8 cellular contexts compared by ENCODE assay signal in genomic region chr12:67268335-67268895, GRCh38. TPM values are rescaled to one million over a fixed set of nuclear protein-coding genes. Genes with fewer than 3 reads are reported as not detected.
DNase-seq lines count a peak whose midpoint lies in the region; ATAC-seq lines count a peak whose summit lies in the region.

No MANE protein-coding gene starts in this region.

- peak overlapping the region; percentile 84 to 95 (median 92) for H3K4me3 Mint-ChIP-seq in CD4-positive, CD25-positive, alpha-beta regulatory T cell

- no peaks in the 10 kb centered on the region for H3K36me3 ChIP-seq in CD4-positive, CD25-positive, alpha-beta regulatory T cell (ENCODE audit: control insufficient read depth, insufficient read depth, low read length)
- H3K36me3 ChIP-seq in endocrine pancreas (ENCODE audit: control insufficient read depth, insufficient read depth, low read length) (no peaks in the 10 kb centered on the region), mesodermal cell (ENCODE audit: control insufficient read depth, insufficient read depth, low read length) (peaks cover 9% of the 10 kb centered on the region)

- peaks cover 0 to 2% (median 0%) of the 10 kb centered on the region in 7 donors for H3K9me3 Mint-ChIP-seq in CD4-positive, CD25-positive, alpha-beta regulatory T cell

- no peaks in the 10 kb centered on the region for H3K27me3 ChIP-seq in CD4-positive, CD25-positive, alpha-beta regulatory T cell (ENCODE audit: control insufficient read depth, insufficient read depth, low read length)
- H3K27me3 ChIP-seq in endocrine pancreas (ENCODE audit: control insufficient read depth, insufficient read depth, low read length) = no peaks in the 10 kb centered on the region

- ATAC-seq in CD4-positive, CD25-positive, alpha-beta regulatory T cell (ENCODE audit: low read depth in 2 of 2) = peak; percentile 78 to 79
- ATAC-seq in GM19324 (IDR thresholded peaks at IDR 0.05; ENCODE audit: low FRiP score, unreplicated experiment) (peak; percentile 82), HG03469 (IDR thresholded peaks at IDR 0.05; ENCODE audit: unreplicated experiment) (peak; percentile 69)

- H3K27ac Mint-ChIP-seq in CD4-positive, CD25-positive, alpha-beta regulatory T cell = peak overlapping the region; percentile 87 to 99 (median 98)

- DNase-seq in CD4-positive, CD25-positive, alpha-beta regulatory T cell = peak in 2 of 3 donors; percentile 85 to 98
- DNase-seq in NK-92 treated with Interleukin-12 subunit alpha and Interleukin-12 subunit beta, amount 100 ng/mL, for 24 hours (lab: John Stamatoyannopoulos, UW) = peak; percentile 83
- peak; percentile 66 to 81 for DNase-seq in activated CD8-positive, alpha-beta memory T cell treated with anti-CD3 and anti-CD28 coated beads for 4 hours (ENCODE audit: low read depth in 2 of 2)
- peak; percentile 54 for DNase-seq in stimulated activated CD8-positive, alpha-beta memory T cell treated with anti-CD3 and anti-CD28 coated beads, Interleukin-15, amount 100 ng/mL, for 24 hours (ENCODE audit: low read depth)

- H3K36me3 Mint-ChIP-seq in CD4-positive, CD25-positive, alpha-beta regulatory T cell = no peaks in the 10 kb centered on the region

- H3K4me1 ChIP-seq in CD4-positive, CD25-positive, alpha-beta regulatory T cell (ENCODE audit: control insufficient read depth, insufficient read depth, low read length, poor library complexity, severe bottlenecking) = peaks cover 41% of the 10 kb centered on the region
- H3K4me1 ChIP-seq in endocrine pancreas (ENCODE audit: control insufficient read depth, insufficient read depth, low read length) (peaks cover 8% of the 10 kb centered on the region), mesodermal cell (ENCODE audit: control insufficient read depth, insufficient read depth, low read length, poor library complexity, severe bottlenecking) (no peaks in the 10 kb centered on the region)

- H3K27me3 Mint-ChIP-seq in CD4-positive, CD25-positive, alpha-beta regulatory T cell = peaks cover 10% of the 10 kb centered on the region

- no peaks in the 10 kb centered on the region for H3K9me3 ChIP-seq in CD4-positive, CD25-positive, alpha-beta regulatory T cell (ENCODE audit: control insufficient read depth in 2 of 2, low read length in 2 of 2)
- H3K9me3 ChIP-seq in endocrine pancreas (ENCODE audit: control insufficient read depth, low read length) (no peaks in the 10 kb centered on the region), mesodermal cell (ENCODE audit: control insufficient read depth, low read length) (no peaks in the 10 kb centered on the region)

- H3K27ac ChIP-seq in CD4-positive, CD25-positive, alpha-beta regulatory T cell (ENCODE audit: insufficient read depth, low read length, poor library complexity, severe bottlenecking) = peak overlapping the region; percentile 98
- peak overlapping the region; percentile 92 for H3K27ac ChIP-seq in mesodermal cell (ENCODE audit: low read depth, low read length, severe bottlenecking)

- peaks cover 15 to 46% (median 30%) of the 10 kb centered on the region in 4 donors for H3K4me1 Mint-ChIP-seq in CD4-positive, CD25-positive, alpha-beta regulatory T cell

- H3K9ac ChIP-seq in endocrine pancreas (ENCODE audit: control insufficient read depth, insufficient read depth, low read length) = peak overlapping the region; percentile 54

- peak overlapping the region; percentile 91 for H3K4me3 ChIP-seq in CD4-positive, CD25-positive, alpha-beta regulatory T cell (ENCODE audit: low read depth, low read length)
- H3K4me3 ChIP-seq in endocrine pancreas (ENCODE audit: control insufficient read depth, insufficient read depth, low read length) (peak overlapping the region; percentile 76), mesodermal cell (ENCODE audit: extremely low read depth, insufficient read depth, low read length, poor library complexity, severe bottlenecking) (peak overlapping the region; percentile 98)

- WGBS in mesodermal cell (ENCODE audit: insufficient coverage in 2 of 2), 2 experiments = 7 to 9% methylated on average over 15 to 16 of the region's 19 CpGs

RNA-seq across cellular contexts. Expression of gene CAND1, which starts 0.7 kb away (rescaled TPM):
- 111 TPM for total RNA-seq in CD4-positive, CD25-positive, alpha-beta regulatory T cell
- polyA plus RNA-seq in CD4-positive, CD25-positive, alpha-beta regulatory T cell = 10 to 100 TPM; 69.9 to 94.4 (median 79.7) TPM
- 168 TPM for polyA plus RNA-seq in mesodermal cell (2013, experiment 1 of 2)
- polyA plus RNA-seq in mesodermal cell (2013, experiment 2 of 2) = 184 TPM

Comparison
In these comparisons a context has a peak if more than half of its experiments do, and no peak if none do; other contexts are left out.
1. Peak in every context shown above with its lines: DNase-seq, ATAC-seq, H3K4me3 ChIP-seq and H3K27ac ChIP-seq.